In the genomic region with DNA sequence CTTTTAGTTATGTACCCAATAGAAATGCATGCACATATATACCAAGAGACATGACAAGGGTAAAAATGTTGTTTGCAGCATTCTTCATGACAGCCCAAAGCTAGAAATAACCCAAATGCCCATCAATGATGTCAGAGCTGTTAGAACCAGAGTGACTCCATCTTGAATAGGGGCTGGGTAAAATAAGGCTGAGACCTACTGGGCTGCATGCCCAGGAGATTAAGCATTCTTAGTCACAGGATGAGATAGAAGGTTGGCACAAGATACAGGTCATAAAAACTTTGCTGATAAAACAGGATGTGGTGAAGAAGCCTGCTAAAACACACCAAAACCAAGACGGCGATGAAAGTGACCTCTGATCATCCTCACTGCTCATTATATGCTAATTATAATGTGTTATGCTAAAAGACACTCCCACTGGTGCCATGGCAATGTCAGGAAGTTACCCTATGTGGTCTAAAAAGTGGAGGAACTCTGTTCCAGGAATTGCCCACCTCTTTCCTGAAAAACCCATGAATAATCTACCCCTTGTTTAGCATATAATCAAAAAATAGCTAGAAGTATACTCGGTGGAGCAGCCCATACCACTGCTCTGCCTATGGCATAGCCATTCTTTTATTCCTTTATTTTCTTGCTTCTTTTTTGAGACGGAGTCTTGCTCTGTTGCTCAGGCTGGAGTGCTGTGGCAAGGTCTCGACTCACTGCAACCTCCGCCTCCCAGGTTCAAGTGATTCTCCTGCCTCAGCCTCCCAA, we compare ENCODE assay signal across 1 cellular context.
A peak's percentile ranks its signal among the peaks of the same experiment; 100 is the strongest.
TF ChIP-seq lines count a peak whose summit lies in the region.

No MANE protein-coding gene starts in this region.

TF ChIP-seq in SK-N-SH treated with all-trans-retinoic acid at 6 μM for 48 hours, 23 proteins besides CTCF, POLR2A, EP300 and RAD21 (continued from another document):
- TF ChIP-seq CSRNP3 (CRISPR knock-in tag; IDR thresholded peaks at IDR 0.05) = peak; percentile 93; the same call in 1 of the 2 replicates
- TF ChIP-seq PATZ1 (CRISPR knock-in tag; IDR thresholded peaks at IDR 0.05; ENCODE audit: borderline replicate concordance) = peak; percentile 98
- peak; percentile 64 for TF ChIP-seq ZFP30 (CRISPR knock-in tag; IDR thresholded peaks at IDR 0.05)
- TF ChIP-seq SNAI2 (CRISPR knock-in tag; IDR thresholded peaks at IDR 0.05) = peak; percentile 100
- TF ChIP-seq ZC3H10 (CRISPR knock-in tag; IDR thresholded peaks at IDR 0.05) = peak; percentile 98
- TF ChIP-seq CREB5 (CRISPR knock-in tag; IDR thresholded peaks at IDR 0.05; ENCODE audit: low read depth) = peak; percentile 96
- TF ChIP-seq GLIS3 (CRISPR knock-in tag; IDR thresholded peaks at IDR 0.05) = peak; percentile 98
- TF ChIP-seq ESRRG (CRISPR knock-in tag; IDR thresholded peaks at IDR 0.05) = peak; percentile 96
- no peak for TF ChIP-seq ARNTL (CRISPR knock-in tag; IDR thresholded peaks at IDR 0.05; ENCODE audit: borderline replicate concordance, low read depth)
- TF ChIP-seq ISL1 (CRISPR knock-in tag; IDR thresholded peaks at IDR 0.05) = peak; percentile 96
- peak; percentile 96 for TF ChIP-seq TOX (CRISPR knock-in tag; IDR thresholded peaks at IDR 0.05; ENCODE audit: borderline replicate concordance)
- TF ChIP-seq CSDC2 (CRISPR knock-in tag; IDR thresholded peaks at IDR 0.05) = peak; percentile 100
- peak; percentile 88; the same call in 1 of the 2 replicates for TF ChIP-seq RARB (CRISPR knock-in tag; IDR thresholded peaks at IDR 0.05)
- peak; percentile 97 for TF ChIP-seq ZFP3 (CRISPR knock-in tag; IDR thresholded peaks at IDR 0.05)
- TF ChIP-seq TSHZ2 (CRISPR knock-in tag; IDR thresholded peaks at IDR 0.05) = peak; percentile 80
- peak; percentile 55; the same call in 1 of the 2 replicates for TF ChIP-seq TCF4 (CRISPR knock-in tag; IDR thresholded peaks at IDR 0.05; ENCODE audit: borderline replicate concordance)
- no peak for TF ChIP-seq PPARA (CRISPR knock-in tag; IDR thresholded peaks at IDR 0.05; ENCODE audit: borderline replicate concordance)
